Comparison of ENCODE assay signal across 8 cellular contexts in genomic region chr3:183698760-183699159, GRCh38. TPM values are rescaled to one million over a fixed set of nuclear protein-coding genes. Genes with fewer than 3 reads are reported as not detected.
DNase-seq lines count a peak whose midpoint lies in the region; ATAC-seq and TF ChIP-seq lines count a peak whose summit lies in the region.

No MANE protein-coding gene starts in this region.

- peak overlapping the region; percentile 75 for H3K27ac Mint-ChIP-seq in T-helper 2 cell treated with Interferon-gamma antibody and Interleukin-4, amounts not matched to agents 5 μg/mL and 100 μg/mL, for 36 hours
- peak overlapping the region; percentile 31 for H3K27ac Mint-ChIP-seq in neural progenitor cell

- no peak for TF ChIP-seq CTCF in fibroblast of lung (conservative IDR thresholded peaks at IDR 0.05 in 1 of 2, IDR thresholded peaks at IDR 0.05 in 1 of 2; ENCODE audit: low read depth in 1 of 2, low read length in 2 of 2)
- TF ChIP-seq CTCF in neural progenitor cell (IDR thresholded peaks at IDR 0.05) = no peak
- no peak for TF ChIP-seq CTCF in omental fat pad (IDR thresholded peaks at IDR 0.05)

- 4% methylated on average over 8 of the region's 9 CpGs for WGBS in HUES64

- H3K27ac ChIP-seq in HUES64 (ENCODE audit: low read depth, low read length) (no peak overlapping the region), fibroblast of lung (ENCODE audit: insufficient read depth, low read length) (peak overlapping the region; percentile 75), neural progenitor cell (no peak overlapping the region)

- no peak overlapping the region for H2AFZ ChIP-seq in fibroblast of lung (ENCODE audit: low read length)
- H2AFZ ChIP-seq in neural progenitor cell (replicated peaks) = no peak overlapping the region

- no peak for ATAC-seq in omental fat pad (ENCODE audit: low FRiP score)

- H3K4me2 ChIP-seq in fibroblast of lung (ENCODE audit: extremely low read depth, insufficient read depth, low read length) = peak overlapping the region; percentile 79
- peak overlapping the region; percentile 90 for H3K4me2 ChIP-seq in neural progenitor cell

- no peaks in the 10 kb centered on the region for H4K20me1 ChIP-seq in fibroblast of lung (ENCODE audit: control insufficient read depth, extremely low read depth, insufficient read depth, low read length)
- peaks cover 57% of the 10 kb centered on the region for H4K20me1 ChIP-seq in neural progenitor cell (ENCODE audit: low read depth)

- H3K79me2 ChIP-seq in fibroblast of lung (ENCODE audit: control insufficient read depth, insufficient read depth, low read length) (peaks cover 61% of the 10 kb centered on the region), neural progenitor cell (ENCODE audit: low read depth) (peaks cover 60% of the 10 kb centered on the region)

- no peaks in the 10 kb centered on the region for H3F3A ChIP-seq in neural progenitor cell (ENCODE audit: low read depth)

- no peaks in the 10 kb centered on the region for H3K27me3 Mint-ChIP-seq in T-helper 2 cell treated with Interferon-gamma antibody and Interleukin-4, amounts not matched to agents 5 μg/mL and 100 μg/mL, for 36 hours (ENCODE audit: low read depth)
- no peaks in the 10 kb centered on the region for H3K27me3 Mint-ChIP-seq in neural progenitor cell (ENCODE audit: insufficient read depth, low read depth)

- H3K27me3 ChIP-seq in HUES64 (ENCODE audit: insufficient read depth, low read length) = no peaks in the 10 kb centered on the region
- no peaks in the 10 kb centered on the region for H3K27me3 ChIP-seq in fibroblast of lung (ENCODE audit: control insufficient read depth, insufficient read depth, low read length)
- H3K27me3 ChIP-seq in neural progenitor cell = no peaks in the 10 kb centered on the region

- H3K9me3 Mint-ChIP-seq in T-helper 2 cell treated with Interferon-gamma antibody and Interleukin-4, amounts not matched to agents 5 μg/mL and 100 μg/mL, for 36 hours = no peaks in the 10 kb centered on the region
- H3K9me3 Mint-ChIP-seq in neural progenitor cell = no peaks in the 10 kb centered on the region

- H3K9me3 ChIP-seq in HUES64 (ENCODE audit: insufficient read depth, low read depth, low read length) = no peaks in the 10 kb centered on the region
- no peaks in the 10 kb centered on the region for H3K9me3 ChIP-seq in fibroblast of lung (ENCODE audit: control insufficient read depth, insufficient read depth, low read depth, low read length)
- no peaks in the 10 kb centered on the region for H3K9me3 ChIP-seq in neural progenitor cell (ENCODE audit: low read depth)

- H3K36me3 ChIP-seq in HUES64 (ENCODE audit: insufficient read depth, low read length) (no peaks in the 10 kb centered on the region), fibroblast of lung (ENCODE audit: control insufficient read depth, insufficient read depth, low read length) (no peaks in the 10 kb centered on the region), neural progenitor cell (no peaks in the 10 kb centered on the region)

- DNase-seq in COLO668 (lab: John Stamatoyannopoulos, UW; ENCODE audit: unreplicated experiment) = peak; percentile 1
- DNase-seq in T-helper 2 cell treated with Interferon-gamma antibody and Interleukin-4, amounts not matched to agents 5 μg/mL and 100 μg/mL, for 36 hours (ENCODE audit: low spot score) = no peak
- DNase-seq in fibroblast of lung (ENCODE audit: low read depth in 2 of 2) = peak; percentile 43 to 52
- DNase-seq in neural progenitor cell (ENCODE audit: low spot score) = peak; percentile 36
- no peak for DNase-seq in NCI-H2029 (lab: John Stamatoyannopoulos, UW)
- DNase-seq in omental fat pad (ENCODE audit: low spot score) = no peak
- DNase-seq in SHP77 treated with DMSO at 0.1 percent for 48 hours (lab: John Stamatoyannopoulos, UW) = no peak

- H3K4me1 ChIP-seq in HUES64 (ENCODE audit: insufficient read depth, low read length) (peaks cover 12% of the 10 kb centered on the region), fibroblast of lung (ENCODE audit: control insufficient read depth, extremely low read depth, insufficient read depth, low read length) (no peaks in the 10 kb centered on the region), neural progenitor cell (peaks cover 12% of the 10 kb centered on the region)

- peaks cover 29% of the 10 kb centered on the region for H3K4me1 Mint-ChIP-seq in T-helper 2 cell treated with Interferon-gamma antibody and Interleukin-4, amounts not matched to agents 5 μg/mL and 100 μg/mL, for 36 hours (ENCODE audit: low read depth)
- peaks cover 31% of the 10 kb centered on the region for H3K4me1 Mint-ChIP-seq in neural progenitor cell

- H3K4me3 Mint-ChIP-seq in T-helper 2 cell treated with Interferon-gamma antibody and Interleukin-4, amounts not matched to agents 5 μg/mL and 100 μg/mL, for 36 hours = peak overlapping the region; percentile 88
- peak overlapping the region; percentile 93 for H3K4me3 Mint-ChIP-seq in neural progenitor cell

- peaks cover 17% of the 10 kb centered on the region for H3K36me3 Mint-ChIP-seq in T-helper 2 cell treated with Interferon-gamma antibody and Interleukin-4, amounts not matched to agents 5 μg/mL and 100 μg/mL, for 36 hours (ENCODE audit: low read depth)
- peaks cover 10% of the 10 kb centered on the region for H3K36me3 Mint-ChIP-seq in neural progenitor cell

- H3K4me3 ChIP-seq in HUES64 (ENCODE audit: low read length) (peak overlapping the region; percentile 79), fibroblast of lung (replicated peaks in 1 of 4; ENCODE audit: control extremely low read depth in 1 of 4, insufficient read depth in 1 of 4, low read depth in 3 of 4, low read length in 4 of 4) (peak overlapping the region; percentile 86 to 98 (median 92)), neural progenitor cell (peak overlapping the region; percentile 95)

- peak overlapping the region; percentile 98 for H3K9ac ChIP-seq in HUES64 (ENCODE audit: low read depth, low read length)
- peak overlapping the region; percentile 1 for H3K9ac ChIP-seq in fibroblast of lung (ENCODE audit: insufficient read depth, low read length)
- peak overlapping the region; percentile 85 for H3K9ac ChIP-seq in neural progenitor cell

RNA-seq across cellular contexts. Expression of gene YEATS2, which starts 1.2 kb away (rescaled TPM):
- polyA plus RNA-seq in HUES64 (2013, experiment 1 of 2) = 34.0 TPM
- 39.1 TPM for polyA plus RNA-seq in HUES64 (2013, experiment 2 of 2)
- 28.0 and 28.7 TPM in 2 replicates for total RNA-seq in fibroblast of lung
- 19.5 and 25.0 TPM in 2 replicates for polyA plus RNA-seq in fibroblast of lung
- 12.3 and 16.3 TPM in 2 replicates for polyA plus RNA-seq in fibroblast of lung (2012)
- polyA minus RNA-seq in fibroblast of lung (ENCODE audit: low replicate concordance) = 25.5 and 56.6 TPM in 2 replicates
- total RNA-seq in neural progenitor cell (ENCODE audit: low replicate concordance) = 72.1 and 75.3 TPM in 2 replicates
- 10 to 100 TPM; 17.7 to 36.1 (median 23.7) TPM for total RNA-seq in omental fat pad

Comparison
In these comparisons a context has a peak if more than half of its experiments do, and no peak if none do; other contexts are left out.
1. DNase-seq: peak in COLO668 (single experiment), fibroblast of lung (2 of 2) and neural progenitor cell (single experiment); none in T-helper 2 cell treated with Interferon-gamma antibody and Interleukin-4, amounts not matched to agents 5 μg/mL and 100 μg/mL, for 36 hours (single experiment), NCI-H2029 (single experiment), omental fat pad (single experiment) and SHP77 treated with DMSO at 0.1 percent for 48 hours (single experiment).
2. H3K9ac ChIP-seq: peak in every context shown above with its lines; median percentile 98 in HUES64; 85 in neural progenitor cell; 1 in fibroblast of lung.
3. Peak in every context shown above with its lines, with median percentiles within 50 percentile points of each other: H3K4me3 ChIP-seq.